In the genomic region with DNA sequence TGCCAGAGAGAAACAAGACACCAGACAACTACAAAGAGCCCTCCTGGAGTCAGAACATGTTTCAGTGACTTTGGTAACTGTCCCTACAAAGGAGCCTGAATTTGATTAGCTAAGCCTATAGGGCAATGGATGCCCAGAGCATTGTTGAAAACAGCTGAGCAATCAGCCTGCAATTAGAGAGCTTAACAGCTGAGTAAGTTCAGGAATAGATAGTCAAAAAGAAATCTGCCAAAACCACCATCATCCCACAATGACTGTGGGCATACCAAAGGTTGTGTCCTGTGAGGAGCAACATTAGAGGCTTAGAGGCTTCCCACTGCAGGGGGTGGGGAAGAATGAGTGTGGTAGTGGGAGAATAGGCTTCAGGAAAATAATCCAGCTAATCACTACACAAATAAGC, we compare ENCODE assay signal across 13 cellular contexts. TPM values are rescaled to one million over a fixed set of nuclear protein-coding genes. Genes with fewer than 3 reads are reported as not detected.
DNase-seq lines count a peak whose midpoint lies in the region; ATAC-seq and TF ChIP-seq lines count a peak whose summit lies in the region.
"Had no signal": no experiment of that assay in that cellular context is flagged by ENCODE, and none has a peak within 500 bp of the region (broad histone marks: within the 10 kb centered on the region; RNA-seq: fewer than 3 reads in every experiment).

No MANE protein-coding gene starts in this region.

- H3K27ac Mint-ChIP-seq in Caco-2 (ENCODE audit: unreplicated experiment), result no peak overlapping the region
- H3K27ac Mint-ChIP-seq: activated naive CD4-positive, alpha-beta T cell treated with anti-CD3 and anti-CD28 coated beads, Interleukin-2, amount 50 U/mL, for 24 hours; immature natural killer cell had no signal

- POLR2A ChIA-PET in Caco-2 (lab: Charles Lee), result no interaction called here

- no peak for TF ChIP-seq CTCF in Caco-2 (IDR thresholded peaks at IDR 0.05; ENCODE audit: insufficient read depth in 1 of 2, low read depth in 1 of 2, low read length in 1 of 2, severe bottlenecking in 1 of 2, unreplicated experiment in 1 of 2)
- no peak for TF ChIP-seq CTCF in foreskin fibroblast (IDR thresholded peaks at IDR 0.05; ENCODE audit: low read depth, low read length)

- H3K4me3 ChIP-seq in Caco-2 (ENCODE audit: low read depth, low read length) (no peak overlapping the region), foreskin fibroblast (ENCODE audit: low read depth in 1 of 2, low read length in 2 of 2) (no peak overlapping the region)
- H3K4me3 ChIP-seq: K562, prostate gland had no signal

- H3K9me3 Mint-ChIP-seq in Caco-2 (ENCODE audit: unreplicated experiment), result peaks cover 9% of the 10 kb centered on the region

- ATAC-seq in GM19043 (IDR thresholded peaks at IDR 0.05; ENCODE audit: low read depth, unreplicated experiment) (peak; percentile 86), HG02759 (IDR thresholded peaks at IDR 0.05; ENCODE audit: unreplicated experiment) (peak; percentile 91), HG03521 (IDR thresholded peaks at IDR 0.05; ENCODE audit: unreplicated experiment) (peak; percentile 80), Right ventricle myocardium inferior (no peak)
- ATAC-seq: K562 had no signal

- BruUV-seq in Caco-2 (replicated peaks; lab: Mats Ljungman, UMichigan), result no TSS peak

- no peaks in the 10 kb centered on the region for H3K36me3 ChIP-seq in Caco-2 (ENCODE audit: control insufficient read depth, insufficient read depth, low read length)
- H3K36me3 ChIP-seq: prostate gland, WERI-Rb-1 had no signal

- H3K4me3 Mint-ChIP-seq in Caco-2 (ENCODE audit: unreplicated experiment), result no peak overlapping the region
- H3K4me3 Mint-ChIP-seq: activated naive CD4-positive, alpha-beta T cell treated with anti-CD3 and anti-CD28 coated beads, Interleukin-2, amount 50 U/mL, for 24 hours; immature natural killer cell had no signal

- DNase-seq in COR-L47 (lab: John Stamatoyannopoulos, UW) (peak; percentile 33), C1 segment of cervical spinal cord (lab: John Stamatoyannopoulos, UW) (no peak), Caco-2 (no peak), Right ventricle myocardium inferior (ENCODE audit: missing footprints) (no peak), foreskin fibroblast (no peak)
- DNase-seq: immature natural killer cell, WERI-Rb-1 had no signal

- CTCF ChIA-PET in Caco-2 (lab: Charles Lee), result no interaction called here

- H3K4me1 ChIP-seq in Caco-2, result peaks cover 11% of the 10 kb centered on the region; the same call in 1 of the 2 replicates
- H3K4me1 ChIP-seq: prostate gland had no signal

- H3K27me3 ChIP-seq in Caco-2 (replicated peaks; ENCODE audit: control insufficient read depth, insufficient read depth, low read length), result no peaks in the 10 kb centered on the region

- intact Hi-C loops in Caco-2 (cut with micrococcal nuclease; ENCODE audit: unreplicated experiment), result loop anchor here (5.0 kb wide), 1 partner anchor 36 kb away; a partner anchor contains a TSS
- intact Hi-C loops in Right ventricle myocardium inferior (cut with DNase I), result no loop called here

- H3K9me3 ChIP-seq in Caco-2, result no peaks in the 10 kb centered on the region
- H3K9me3 ChIP-seq: prostate gland had no signal

- H3K4me1 Mint-ChIP-seq in Caco-2 (ENCODE audit: low read depth, unreplicated experiment), result no peaks in the 10 kb centered on the region
- H3K4me1 Mint-ChIP-seq: activated naive CD4-positive, alpha-beta T cell treated with anti-CD3 and anti-CD28 coated beads, Interleukin-2, amount 50 U/mL, for 24 hours; immature natural killer cell had no signal

- no peaks in the 10 kb centered on the region for H3K27me3 Mint-ChIP-seq in Caco-2 (ENCODE audit: insufficient read depth, unreplicated experiment)

- H3K36me3 Mint-ChIP-seq in Caco-2 (ENCODE audit: insufficient read depth, unreplicated experiment), result no peaks in the 10 kb centered on the region

RNA-seq across cellular contexts. Expression of a gene that starts 32.1 kb away (rescaled TPM):
- 21.3 and 22.4 TPM in 2 replicates for total RNA-seq in Caco-2 (2022)
- 22.2 TPM for total RNA-seq in Right ventricle myocardium inferior

RNA-seq across cellular contexts. Expression of a gene that starts 38.0 kb away (rescaled TPM):
- not detected in 2 replicates for total RNA-seq in Caco-2 (2022)
- not detected for total RNA-seq in Right ventricle myocardium inferior
- total RNA-seq: prostate gland had no signal

RNA-seq across cellular contexts. Expression of a gene that starts 44.4 kb away (rescaled TPM):
- total RNA-seq in Caco-2 (2022), result 27.3 and 29.1 TPM in 2 replicates
- total RNA-seq in Right ventricle myocardium inferior, result 40.3 TPM
